In genomic region chr2:15685143-15685542, GRCh38 we compare ENCODE assay signal across 34 cellular contexts.
"Had no signal": no experiment of that assay in that cellular context is flagged by ENCODE, and none has a peak within 500 bp of the region (broad histone marks: within the 10 kb centered on the region; RNA-seq: fewer than 3 reads in every experiment).

No MANE protein-coding gene starts in this region.

- DNase-seq: Karpas-422, Kasumi-1, MG63, MM.1S, MV-4-11, NCI-H1048, NCI-H1092, NCI-H1092 treated with DMSO at 0.1 percent for 48 hours, NCI-H1105, NCI-H1105 treated with DMSO at 0.1 percent for 48 hours, NCI-H1417, NCI-H1417 treated with DMSO at 0.1 percent for 48 hours, NCI-H1436, NCI-H1436 treated with DMSO at 0.1 percent for 48 hours, NCI-H146, NCI-H1694, NCI-H1694 treated with DMSO at 0.1 percent for 48 hours, NCI-H187, NCI-H187 treated with DMSO at 0.1 percent for 48 hours, NCI-H1930, NCI-H2029, NCI-H2029 treated with DMSO at 0.1 percent for 48 hours, NCI-H2081, NCI-H2081 treated with DMSO at 0.1 percent for 48 hours, NCI-H2107, NCI-H2171, NCI-H2171 treated with DMSO at 0.1 percent for 48 hours, NCI-H2227 treated with DMSO at 0.1 percent for 48 hours, NCI-H226, NCI-H345, NCI-H446, NCI-H446 treated with DMSO at 0.1 percent for 48 hours, NCI-H510A, NCI-H510A treated with DMSO at 0.1 percent for 48 hours had no signal
